8 cellular contexts compared by ENCODE assay signal in genomic region chr2:215269397-215270117, GRCh38. TPM values are rescaled to one million over a fixed set of nuclear protein-coding genes. Genes with fewer than 3 reads are reported as not detected.
DNase-seq lines count a peak whose midpoint lies in the region; ATAC-seq and TF ChIP-seq lines count a peak whose summit lies in the region.

No MANE protein-coding gene starts in this region.

- no peak overlapping the region for H3K4me3 ChIP-seq in NB4 (ENCODE audit: low read depth, low read length)
- H3K4me3 ChIP-seq in skeletal muscle satellite cell (ENCODE audit: low read length) = peak overlapping the region; percentile 45

- H3K27me3 ChIP-seq in skeletal muscle satellite cell (ENCODE audit: control insufficient read depth, insufficient read depth, low read length) = no peaks in the 10 kb centered on the region

- ATAC-seq in GM19467 (IDR thresholded peaks at IDR 0.05; ENCODE audit: unreplicated experiment) = peak; percentile 67
- no peak for ATAC-seq in HG03520 (IDR thresholded peaks at IDR 0.05; ENCODE audit: unreplicated experiment)

- peak; percentile 68 for TF ChIP-seq CTCF in NB4 (IDR thresholded peaks at IDR 0.05; ENCODE audit: low read depth, low read length)

- peaks cover 5% of the 10 kb centered on the region for H3K4me1 ChIP-seq in skeletal muscle satellite cell (ENCODE audit: control insufficient read depth, insufficient read depth, low read length)

- TF ChIP-seq POLR2A in NB4 (IDR thresholded peaks at IDR 0.05; ENCODE audit: extremely low read depth, insufficient read length) = no peak

- no peaks in the 10 kb centered on the region for H3K9me3 ChIP-seq in skeletal muscle satellite cell (replicated peaks; ENCODE audit: low read length)

- peak overlapping the region; percentile 49 for H3K9ac ChIP-seq in skeletal muscle satellite cell (ENCODE audit: low read depth, low read length)

- H3K4me2 ChIP-seq in skeletal muscle satellite cell (ENCODE audit: low read length) = peak overlapping the region; percentile 79

- no peaks in the 10 kb centered on the region for H3K36me3 ChIP-seq in skeletal muscle satellite cell (ENCODE audit: insufficient read depth, low read length)

- DNase-seq in C1 segment of cervical spinal cord (lab: John Stamatoyannopoulos, UW) (peak in 10 of 14 donors; percentile 3 to 54 (median 15)), NB4 (ENCODE audit: low read depth) (peak; percentile 74), SKM-1 (lab: John Stamatoyannopoulos, UW; ENCODE audit: unreplicated experiment) (peak; percentile 15), amygdala (lab: John Stamatoyannopoulos, UW) (peak in 36 of 56 donors; percentile 2 to 78 (median 24)), hippocampal formation (lab: John Stamatoyannopoulos, UW) (peak; percentile 24 to 72)

RNA-seq across cellular contexts. Expression of gene ATIC, which starts 42.3 kb away (rescaled TPM):
- total RNA-seq in skeletal muscle satellite cell (2012; rRNA removed) = 31.7 and 42.6 TPM in 2 replicates

Comparison
In these comparisons a context has a peak if more than half of its experiments do, and no peak if none do; other contexts are left out.
1. DNase-seq: peak in every context shown above with its lines; median percentile 74 in NB4; 48 in hippocampal formation; 24 in amygdala; 15 in C1 segment of cervical spinal cord; 15 in SKM-1.